ENCODE assay signal across 1 cellular context in genomic region chr16:728131-728889, GRCh38.
TF ChIP-seq lines count a peak whose summit lies in the region.

No MANE protein-coding gene starts in this region.

TF ChIP-seq in K562, 482 proteins besides CTCF, POLR2A, EP300 and RAD21 (continued from another document and continues in another):
- TF ChIP-seq CREB3 (tag; conservative IDR thresholded peaks at IDR 0.05; ENCODE audit: low read depth) (no peak), ZBTB34 (CRISPR knock-in tag; IDR thresholded peaks at IDR 0.05) (no peak), BRD4 (IDR thresholded peaks at IDR 0.05) (no peak), MYBL2 (IDR thresholded peaks at IDR 0.05; ENCODE audit: low read depth) (no peak), MYBL2 (CRISPR knock-in tag; IDR thresholded peaks at IDR 0.05; ENCODE audit: borderline replicate concordance) (no peak), PHB (CRISPR knock-in tag; IDR thresholded peaks at IDR 0.05) (no peak), NFE2 (IDR thresholded peaks at IDR 0.05; ENCODE audit: low read depth) (no peak), CGGBP1 (CRISPR knock-in tag; IDR thresholded peaks at IDR 0.05) (no peak), PCBP2 (IDR thresholded peaks at IDR 0.05; ENCODE audit: low read depth, low read length, poor library complexity, severe bottlenecking) (no peak), ZNF696 (CRISPR knock-in tag; conservative IDR thresholded peaks at IDR 0.05) (no peak), ZKSCAN1 (IDR thresholded peaks at IDR 0.05; ENCODE audit: low read depth, low read length) (no peak), GABPB1 (CRISPR knock-in tag; IDR thresholded peaks at IDR 0.05) (peak; percentile 57; the same call in 1 of the 2 replicates), PBX2 (CRISPR knock-in tag; IDR thresholded peaks at IDR 0.05; ENCODE audit: low read depth) (no peak), PBX2 (tag; conservative IDR thresholded peaks at IDR 0.05; ENCODE audit: low read depth) (no peak), NCOR1 (IDR thresholded peaks at IDR 0.05) (no peak), ASH1L (IDR thresholded peaks at IDR 0.05; ENCODE audit: borderline replicate concordance, low read depth, partially characterized antibody) (no peak), MECOM (CRISPR knock-in tag; IDR thresholded peaks at IDR 0.05) (no peak), FOXJ3 (CRISPR knock-in tag; IDR thresholded peaks at IDR 0.05) (no peak), NONO (IDR thresholded peaks at IDR 0.05; ENCODE audit: low read depth in 2 of 2, low read length in 1 of 2) (peak in 1 of 2 experiments; percentile 29; a peak in 1 of 4 replicates), ZNF695 (CRISPR knock-in tag; IDR thresholded peaks at IDR 0.05) (no peak), RERE (CRISPR knock-in tag; IDR thresholded peaks at IDR 0.05; ENCODE audit: borderline replicate concordance) (no peak), ZZZ3 (IDR thresholded peaks at IDR 0.05) (no peak), ZFP91 (CRISPR knock-in tag; IDR thresholded peaks at IDR 0.05) (no peak), ZBTB11 (CRISPR knock-in tag; IDR thresholded peaks at IDR 0.05) (peak in 1 of 3 experiments; percentile 83; a peak in 2 of 6 replicates), ZNF347 (CRISPR knock-in tag; IDR thresholded peaks at IDR 0.05; ENCODE audit: low read depth) (no peak), BDP1 (IDR thresholded peaks at IDR 0.05; ENCODE audit: insufficient read depth, insufficient read length) (no peak), HMGN3 (IDR thresholded peaks at IDR 0.05; ENCODE audit: borderline replicate concordance, extremely low read depth, insufficient read length, low read depth, low read length) (peak; percentile 33), ZNF76 (CRISPR knock-in tag; IDR thresholded peaks at IDR 0.05; ENCODE audit: borderline replicate concordance) (no peak), KAT7 (CRISPR knock-in tag; IDR thresholded peaks at IDR 0.05; ENCODE audit: borderline replicate concordance) (peak; percentile 57; the same call in 1 of the 2 replicates), RFX5 (IDR thresholded peaks at IDR 0.05; ENCODE audit: low read depth, low read length) (no peak), HNRNPH1 (optimal IDR thresholded peaks at IDR 0.05; ENCODE audit: low read depth, low read length) (no peak), MCM3 (IDR thresholded peaks at IDR 0.05) (no peak), ZSCAN32 (CRISPR knock-in tag; IDR thresholded peaks at IDR 0.05) (no peak), YY1 (IDR thresholded peaks at IDR 0.05; ENCODE audit: borderline replicate concordance in 1 of 3, control insufficient read depth in 1 of 3, extremely low read depth in 1 of 3, insufficient read depth in 3 of 3, insufficient read length in 1 of 3, insufficient replicate concordance in 2 of 3, low read depth in 1 of 3, low read length in 2 of 3) (peak in 2 of 3 experiments; percentile 18 to 42), ETV1 (tag; conservative IDR thresholded peaks at IDR 0.05; ENCODE audit: low read depth) (0 out of 2 replicates have a peak, but pooled peaks have one; percentile 9), HSF4 (CRISPR knock-in tag; IDR thresholded peaks at IDR 0.05; ENCODE audit: borderline replicate concordance) (no peak), BCLAF1 (IDR thresholded peaks at IDR 0.05; ENCODE audit: borderline replicate concordance in 1 of 2, control insufficient read depth in 1 of 2, low read depth in 2 of 2, low read length in 1 of 2) (no peak), ZNF77 (CRISPR knock-in tag; IDR thresholded peaks at IDR 0.05) (no peak), GATAD2B (IDR thresholded peaks at IDR 0.05; ENCODE audit: borderline replicate concordance) (no peak), CEBPB (tag; IDR thresholded peaks at IDR 0.05) (no peak), CCAR2 (IDR thresholded peaks at IDR 0.05; ENCODE audit: low read depth, low read length) (no peak), SREBF2 (CRISPR knock-in tag; IDR thresholded peaks at IDR 0.05) (no peak), ZNF740 (CRISPR knock-in tag; IDR thresholded peaks at IDR 0.05) (peak; percentile 88), ZNF740 (tag; IDR thresholded peaks at IDR 0.05) (no peak), ZNF232 (CRISPR knock-in tag; IDR thresholded peaks at IDR 0.05) (no peak), XRCC5 (IDR thresholded peaks at IDR 0.05; ENCODE audit: low read depth, low read length) (peak; percentile 57; the same call in 1 of the 2 replicates)
